28 cellular contexts compared by ENCODE assay signal in the genomic region with DNA sequence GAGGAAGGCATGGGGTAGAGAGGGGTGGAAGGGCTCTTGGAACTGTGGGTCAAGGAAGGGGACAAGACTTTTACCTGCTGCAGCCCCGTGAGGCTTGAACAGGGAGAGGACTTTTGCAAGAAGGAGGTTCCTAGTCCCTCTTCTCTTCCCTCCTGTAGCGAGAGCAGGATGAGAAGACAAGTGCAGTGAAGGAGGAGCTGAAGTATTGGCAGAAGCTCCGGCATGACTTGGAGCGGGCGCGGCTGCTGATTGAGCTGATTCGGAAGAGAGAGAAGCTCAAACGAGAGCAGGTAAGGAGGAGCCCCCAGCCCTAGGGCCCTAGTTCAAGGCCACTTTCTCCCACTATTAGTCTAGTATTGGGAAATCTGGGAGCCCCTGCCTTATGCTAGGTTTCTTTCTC.
"Had no signal": no experiment of that assay in that cellular context is flagged by ENCODE, and none has a peak within 500 bp of the region (broad histone marks: within the 10 kb centered on the region; RNA-seq: fewer than 3 reads in every experiment).

No MANE protein-coding gene starts in this region.

- FAIRE-seq: endometrium, endothelial cell of umbilical vein, frontal cortex had no signal

- H3K4me1 ChIP-seq: ascending aorta, breast epithelium had no signal

- ATAC-seq: activated naive CD4-positive, alpha-beta T cell treated with anti-CD3 and anti-CD28 coated beads, Interleukin-2, amount 50 U/mL, for 72 hours; activated T-cell treated with anti-CD3 and anti-CD28 coated beads, Interleukin-2, amount 50 U/mL, for 72 hours; WTC11 had no signal

- H3K27ac ChIP-seq: ascending aorta, breast epithelium, cardiac muscle cell, colonic mucosa, epithelial cell of prostate had no signal

- DNase-seq: activated CD4-positive, alpha-beta memory T cell treated with anti-CD3 and anti-CD28 coated beads, Interleukin-2, amount 10 ng/mL, durations not matched to agents 7 days and 5 days; activated CD4-positive, alpha-beta T cell treated with anti-CD3 and anti-CD28 coated beads for 1 hour; activated CD4-positive, alpha-beta T cell treated with anti-CD3 and anti-CD28 coated beads for 4 hours; activated CD4-positive, alpha-beta T cell treated with anti-CD3 and anti-CD28 coated beads, Interleukin-2, amount 10 ng/mL, durations not matched to agents 7 days and 5 days; activated CD4-positive, alpha-beta T cell treated with anti-CD3 and anti-CD28 coated beads, Interleukin-2, amount 50 U/mL, for 4 hours; activated CD8-positive, alpha-beta memory T cell treated with anti-CD3 and anti-CD28 coated beads, Interleukin-2, amount 50 U/mL, for 48 hours; activated effector memory CD4-positive, alpha-beta T cell treated with Interleukin-2 at 50 U/mL for 16 hours; activated naive CD4-positive, alpha-beta T cell treated with anti-CD3 and anti-CD28 coated beads, Interleukin-2, amount 10 ng/mL, durations not matched to agents 7 days and 5 days; activated naive CD8-positive, alpha-beta T cell treated with anti-CD3 and anti-CD28 coated beads, Interleukin-2, amount 10 ng/mL, durations not matched to agents 7 days and 5 days; activated T-cell treated with anti-CD3 and anti-CD28 coated beads for 4 hours; activated T-cell treated with anti-CD3 and anti-CD28 coated beads, Interleukin-2, amount 50 U/mL, for 24 hours; activated T-cell treated with anti-CD3 and anti-CD28 coated beads, Interleukin-2, amount 50 U/mL, for 72 hours; central memory CD4-positive, alpha-beta T cell; cerebellar nuclear complex; colonic mucosa; effector CD8-positive, alpha-beta T cell; foreskin fibroblast; T-helper 1 cell; T-helper 2 cell had no signal

- H3K27me3 ChIP-seq: ascending aorta, breast epithelium, cardiac muscle cell, colonic mucosa had no signal

- H3K9me3 ChIP-seq: ascending aorta, breast epithelium, colonic mucosa had no signal

- H3K4me3 ChIP-seq: ascending aorta, breast epithelium, cardiac muscle cell, colonic mucosa had no signal
